ENCODE assay signal across 13 cellular contexts in genomic region chr4:147355849-147356248, GRCh38.
DNase-seq lines count a peak whose midpoint lies in the region; ATAC-seq, FAIRE-seq and TF ChIP-seq lines count a peak whose summit lies in the region.
"Had no signal": no experiment of that assay in that cellular context is flagged by ENCODE, and none has a peak within 500 bp of the region (broad histone marks: within the 10 kb centered on the region; RNA-seq: fewer than 3 reads in every experiment).

No MANE protein-coding gene starts in this region.

- H3K36me3 Mint-ChIP-seq in activated CD4-positive, alpha-beta memory T cell treated with anti-CD3 and anti-CD28 coated beads for 36 hours = no peaks in the 10 kb centered on the region

- H3K9me3 Mint-ChIP-seq in activated CD4-positive, alpha-beta memory T cell treated with anti-CD3 and anti-CD28 coated beads for 36 hours = no peaks in the 10 kb centered on the region

- CTCF ChIA-PET in activated CD4-positive, alpha-beta memory T cell treated with anti-CD3 and anti-CD28 coated beads for 36 hours (lab: Charles Lee) = no interaction called here

- TF ChIP-seq CTCF in D721Med (IDR thresholded peaks at IDR 0.05; ENCODE audit: insufficient read depth, missing control alignments) = no peak

- no peak for ATAC-seq in HG02840 (IDR thresholded peaks at IDR 0.05; ENCODE audit: low FRiP score, unreplicated experiment)
- ATAC-seq in GM18870 (IDR thresholded peaks at IDR 0.05; ENCODE audit: unreplicated experiment) = no peak

- POLR2A ChIA-PET in activated CD4-positive, alpha-beta memory T cell treated with anti-CD3 and anti-CD28 coated beads for 36 hours (lab: Charles Lee) = no interaction called here

- no peak for FAIRE-seq in D721Med (lab: Jason Lieb, UNC)

- no peaks in the 10 kb centered on the region for H3K27me3 Mint-ChIP-seq in activated CD4-positive, alpha-beta memory T cell treated with anti-CD3 and anti-CD28 coated beads for 36 hours

- intact Hi-C loops in activated CD4-positive, alpha-beta memory T cell treated with anti-CD3 and anti-CD28 coated beads for 36 hours (cut with micrococcal nuclease) = no loop called here

- DNase-seq in AG08396 (ENCODE audit: low spot score) = peak; percentile 44
- DNase-seq in NCI-H460 (ENCODE audit: extremely low read depth, low read depth) = peak; percentile 1
- DNase-seq in dedifferentiated amniotic fluid mesenchymal stem cell (ENCODE audit: extremely low spot score) = peak; percentile 68
- DNase-seq in left kidney (ENCODE audit: low read depth, low spot score) = peak; percentile 60
- DNase-seq in activated CD4-positive, alpha-beta memory T cell treated with anti-CD3 and anti-CD28 coated beads for 36 hours = no peak
- DNase-seq in D721Med (ENCODE audit: insufficient read length, low spot score) = no peak
- DNase-seq: activated CD8-positive, alpha-beta memory T cell treated with anti-CD3 and anti-CD28 coated beads for 24 hours; central memory CD4-positive, alpha-beta T cell; DMS 273 treated with DMSO at 0.1 percent for 48 hours; NCI-H2171; stimulated activated CD4-positive, alpha-beta T cell treated with anti-CD3 and anti-CD28 coated beads, Interleukin-15, amount 100 ng/mL, for 24 hours had no signal

- no peaks in the 10 kb centered on the region for H3K4me1 Mint-ChIP-seq in activated CD4-positive, alpha-beta memory T cell treated with anti-CD3 and anti-CD28 coated beads for 36 hours (ENCODE audit: low read depth)

- no peak overlapping the region for H3K4me3 Mint-ChIP-seq in activated CD4-positive, alpha-beta memory T cell treated with anti-CD3 and anti-CD28 coated beads for 36 hours

- H3K27ac Mint-ChIP-seq in activated CD4-positive, alpha-beta memory T cell treated with anti-CD3 and anti-CD28 coated beads for 36 hours = no peak overlapping the region

Comparison
In these comparisons a context has a peak if more than half of its experiments do, and no peak if none do; other contexts are left out.
1. DNase-seq: peak in AG08396 (single experiment), NCI-H460 (single experiment), dedifferentiated amniotic fluid mesenchymal stem cell (single experiment) and left kidney (single experiment); none in activated CD4-positive, alpha-beta memory T cell treated with anti-CD3 and anti-CD28 coated beads for 36 hours (single experiment) and D721Med (single experiment).